Comparison of ENCODE assay signal across 11 cellular contexts in the genomic region with DNA sequence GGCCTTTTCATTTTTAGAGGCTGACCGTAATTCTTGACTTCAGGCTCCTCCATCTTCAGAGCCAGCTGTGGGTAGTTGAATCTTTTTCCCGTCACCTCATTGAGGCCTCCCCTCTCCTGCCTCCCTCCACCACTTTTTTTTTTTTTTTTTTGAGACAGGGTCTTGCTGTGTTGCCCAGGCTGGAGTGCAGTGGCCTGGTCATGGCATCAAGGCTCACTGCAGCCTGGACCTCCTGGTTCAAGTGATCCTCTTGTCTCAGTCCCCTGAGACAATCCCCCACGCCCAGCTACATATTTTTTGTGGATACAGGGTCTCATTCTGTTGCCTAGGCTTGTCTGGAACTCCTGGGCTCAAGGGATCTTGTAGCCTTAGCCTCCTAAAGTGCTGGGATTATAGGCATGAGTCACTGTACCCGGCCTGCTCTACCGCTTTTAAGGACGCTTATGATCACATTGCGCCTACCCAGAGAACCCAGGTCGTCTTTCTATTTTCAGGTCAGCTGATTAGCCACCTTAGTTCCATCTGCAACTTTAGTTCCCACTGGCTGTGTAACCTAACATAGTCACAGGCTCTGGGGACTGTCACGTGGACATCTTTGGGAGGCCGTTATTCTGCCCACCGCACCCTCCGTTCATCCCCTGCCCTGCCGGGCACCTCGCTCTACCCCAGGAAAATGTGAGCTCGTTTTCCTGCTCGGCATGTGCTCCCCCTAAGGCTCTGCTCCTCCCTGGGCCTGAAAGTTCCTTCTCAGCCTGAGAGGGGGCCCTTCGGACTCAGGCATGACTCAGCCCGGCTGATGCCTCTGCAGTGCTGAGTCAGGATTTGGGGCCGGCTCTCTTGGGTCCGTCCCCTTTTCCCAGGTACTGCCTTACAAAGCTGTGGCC. TPM values are rescaled to one million over a fixed set of nuclear protein-coding genes. Genes with fewer than 3 reads are reported as not detected.
DNase-seq lines count a peak whose midpoint lies in the region; ATAC-seq and TF ChIP-seq lines count a peak whose summit lies in the region.
"Had no signal": no experiment of that assay in that cellular context is flagged by ENCODE, and none has a peak within 500 bp of the region (broad histone marks: within the 10 kb centered on the region; RNA-seq: fewer than 3 reads in every experiment).

No MANE protein-coding gene starts in this region.

- no peak for TF ChIP-seq POLR2A in Peyer's patch (IDR thresholded peaks at IDR 0.05)

- H3K9ac ChIP-seq in mammary epithelial cell (ENCODE audit: insufficient read depth, low read length), result no peak overlapping the region

- H3K9me3 ChIP-seq in mammary epithelial cell (replicated peaks; ENCODE audit: insufficient read depth, low read length) (no peaks in the 10 kb centered on the region), Peyer's patch (no peaks in the 10 kb centered on the region)
- H3K9me3 ChIP-seq: BE2C had no signal

- H3K36me3 ChIP-seq in mammary epithelial cell (ENCODE audit: insufficient read depth, low read length) (no peaks in the 10 kb centered on the region), Peyer's patch (peaks cover 0 to 23% (median 0%) of the 10 kb centered on the region in 3 donors)
- H3K36me3 ChIP-seq: BE2C had no signal

- H3K27me3 ChIP-seq in mammary epithelial cell (ENCODE audit: insufficient read depth, low read length), result no peaks in the 10 kb centered on the region
- peaks cover 0 to 7% of the 10 kb centered on the region in 2 donors for H3K27me3 ChIP-seq in Peyer's patch
- H3K27me3 ChIP-seq: BE2C had no signal

- dilution Hi-C loops in mammary epithelial cell (cut with HindIII; ENCODE audit: low sequenced_read_pairs), result no loop called here

- H4K20me1 ChIP-seq in mammary epithelial cell (ENCODE audit: insufficient read depth, low read length), result no peaks in the 10 kb centered on the region

- H3K9me3 Mint-ChIP-seq in natural killer cell, result no peaks in the 10 kb centered on the region
- H3K9me3 Mint-ChIP-seq in natural killer cell treated with Interleukin-12 subunit alpha and Interleukin-12 subunit beta and Interleukin-15 and Interleukin-18, amount 100 ng/mL, for 72 hours, result no peaks in the 10 kb centered on the region
- H3K9me3 Mint-ChIP-seq: activated naive CD4-positive, alpha-beta T cell treated with anti-CD3 and anti-CD28 coated beads, Interleukin-2, amount 50 U/mL, for 24 hours had no signal

- no peak overlapping the region for H3K4me2 ChIP-seq in mammary epithelial cell (ENCODE audit: insufficient read depth, low read depth, low read length)

- H3K27me3 Mint-ChIP-seq in natural killer cell (ENCODE audit: low read depth in 2 of 2), result peaks cover 15 to 16% of the 10 kb centered on the region in 2 donors
- H3K27me3 Mint-ChIP-seq in natural killer cell treated with Interleukin-12 subunit alpha and Interleukin-12 subunit beta and Interleukin-15 and Interleukin-18, amount 100 ng/mL, for 72 hours, result peaks cover 0 to 14% of the 10 kb centered on the region in 2 donors

- no peak overlapping the region for H3K27ac ChIP-seq in mammary epithelial cell (ENCODE audit: insufficient read depth, low read depth, low read length)
- peak overlapping the region in 1 of 4 donors; percentile 10 for H3K27ac ChIP-seq in Peyer's patch

- TF ChIP-seq CTCF in natural killer cell (IDR thresholded peaks at IDR 0.05) (no peak), mammary epithelial cell (conservative IDR thresholded peaks at IDR 0.05 in 1 of 2, IDR thresholded peaks at IDR 0.05 in 1 of 2; ENCODE audit: extremely low read depth in 1 of 2, insufficient read depth in 1 of 2, low read depth in 1 of 2, low read length in 2 of 2) (no peak), Peyer's patch (IDR thresholded peaks at IDR 0.05) (no peak)

- ATAC-seq in natural killer cell, result peak in 2 of 3 donors; percentile 28 to 44
- ATAC-seq in natural killer cell treated with Interleukin-12 subunit alpha and Interleukin-12 subunit beta and Interleukin-15 and Interleukin-18, amount 100 ng/mL, for 72 hours, result no peak

- WGBS in mammary epithelial cell (ENCODE audit: low coverage, missing lambda C conversion rate), result 76% methylated on average over 17 of the region's 20 CpGs

- no peaks in the 10 kb centered on the region for H3K36me3 Mint-ChIP-seq in natural killer cell
- H3K36me3 Mint-ChIP-seq in natural killer cell treated with Interleukin-12 subunit alpha and Interleukin-12 subunit beta and Interleukin-15 and Interleukin-18, amount 100 ng/mL, for 72 hours, result no peaks in the 10 kb centered on the region
- H3K36me3 Mint-ChIP-seq: activated naive CD4-positive, alpha-beta T cell treated with anti-CD3 and anti-CD28 coated beads, Interleukin-2, amount 50 U/mL, for 24 hours had no signal

- no peak overlapping the region for H3K4me3 Mint-ChIP-seq in natural killer cell
- no peak overlapping the region for H3K4me3 Mint-ChIP-seq in natural killer cell treated with Interleukin-12 subunit alpha and Interleukin-12 subunit beta and Interleukin-15 and Interleukin-18, amount 100 ng/mL, for 72 hours
- H3K4me3 Mint-ChIP-seq: activated naive CD4-positive, alpha-beta T cell treated with anti-CD3 and anti-CD28 coated beads, Interleukin-2, amount 50 U/mL, for 24 hours had no signal

- H2AFZ ChIP-seq in mammary epithelial cell (ENCODE audit: low read depth, low read length), result no peak overlapping the region

- H3K27ac Mint-ChIP-seq in natural killer cell, result peak overlapping the region in 1 of 2 donors; percentile 54
- no peak overlapping the region for H3K27ac Mint-ChIP-seq in natural killer cell treated with Interleukin-12 subunit alpha and Interleukin-12 subunit beta and Interleukin-15 and Interleukin-18, amount 100 ng/mL, for 72 hours
- H3K27ac Mint-ChIP-seq: activated naive CD4-positive, alpha-beta T cell treated with anti-CD3 and anti-CD28 coated beads, Interleukin-2, amount 50 U/mL, for 24 hours had no signal

- peaks cover 3% of the 10 kb centered on the region for H3K4me1 ChIP-seq in mammary epithelial cell (ENCODE audit: insufficient read depth, low read length)
- H3K4me1 ChIP-seq in Peyer's patch, result peaks cover 0 to 15% (median 0%) of the 10 kb centered on the region in 4 donors

- intact Hi-C loops in natural killer cell (cut with micrococcal nuclease), result no loop called here
- intact Hi-C loops in mammary epithelial cell (cut with micrococcal nuclease), result no loop called here

- no peak for DNase-seq in natural killer cell
- DNase-seq in natural killer cell treated with Interleukin-12 subunit alpha and Interleukin-12 subunit beta and Interleukin-15 and Interleukin-18, amount 100 ng/mL, for 72 hours (ENCODE audit: low spot score), result no peak
- DNase-seq in mammary epithelial cell, result peak; percentile 73
- peak; percentile 80 for DNase-seq in kidney tubule cell (ENCODE audit: low spot score)
- no peak for DNase-seq in NCI-H1694 (lab: John Stamatoyannopoulos, UW)
- DNase-seq in NCI-H2081 (lab: John Stamatoyannopoulos, UW), result no peak
- no peak for DNase-seq in Peyer's patch
- DNase-seq in putamen (ENCODE audit: low spot score), result no peak
- DNase-seq: BE2C, KBM-7 had no signal

- no TSS peak for BruUV-seq in mammary epithelial cell (replicated peaks; lab: Mats Ljungman, UMichigan)

- peaks cover 12 to 15% of the 10 kb centered on the region in 2 donors for H3K4me1 Mint-ChIP-seq in natural killer cell
- H3K4me1 Mint-ChIP-seq in natural killer cell treated with Interleukin-12 subunit alpha and Interleukin-12 subunit beta and Interleukin-15 and Interleukin-18, amount 100 ng/mL, for 72 hours (ENCODE audit: low read depth in 2 of 2), result peaks cover 7 to 8% of the 10 kb centered on the region in 2 donors

- no peaks in the 10 kb centered on the region for H3K79me2 ChIP-seq in mammary epithelial cell (ENCODE audit: insufficient read depth, low read length)

- in situ Hi-C loops in mammary epithelial cell (cut with MboI; ENCODE audit: low sequenced_read_pairs in 2 of 2), result no loop called here

- no peak overlapping the region for H3K4me3 ChIP-seq in mammary epithelial cell (replicated peaks in 1 of 3; ENCODE audit: insufficient read depth in 1 of 3, low read depth in 2 of 3, low read length in 3 of 3)
- no peak overlapping the region for H3K4me3 ChIP-seq in Peyer's patch

- CTCF ChIA-PET in mammary epithelial cell (lab: Charles Lee; ENCODE audit: low non-redundant PET), result no interaction called here

RNA-seq across cellular contexts. Expression of a gene that starts 13.4 kb away (rescaled TPM):
- total RNA-seq in natural killer cell, result 10 to 100 TPM; 14.2 to 89.8 (median 50.1) TPM
- total RNA-seq in natural killer cell treated with Interleukin-12 subunit alpha and Interleukin-12 subunit beta and Interleukin-15 and Interleukin-18, amount 100 ng/mL, for 72 hours, result 1 to 10 TPM; 8.1 to 9.6 TPM
- total RNA-seq in mammary epithelial cell, result 1 to 10 TPM; 1.8 to 3.3 TPM
- 0.14 TPM for polyA plus RNA-seq in mammary epithelial cell
- not detected for polyA minus RNA-seq in mammary epithelial cell
- 10 to 100 TPM; 10.5 to 94.9 (median 31.1) TPM for total RNA-seq in Peyer's patch

RNA-seq across cellular contexts. Expression of a gene that starts 42.1 kb away (rescaled TPM):
- total RNA-seq in natural killer cell, result not detected
- not detected for total RNA-seq in natural killer cell treated with Interleukin-12 subunit alpha and Interleukin-12 subunit beta and Interleukin-15 and Interleukin-18, amount 100 ng/mL, for 72 hours
- total RNA-seq in mammary epithelial cell, result not detected
- not detected for polyA plus RNA-seq in mammary epithelial cell
- not detected for polyA minus RNA-seq in mammary epithelial cell
- 10 to 100 TPM; 20.6 to 69.5 (median 34.1) TPM for total RNA-seq in Peyer's patch

RNA-seq across cellular contexts. Expression of a gene that starts 52.6 kb away (rescaled TPM):
- total RNA-seq in natural killer cell, result not detected
- total RNA-seq in natural killer cell treated with Interleukin-12 subunit alpha and Interleukin-12 subunit beta and Interleukin-15 and Interleukin-18, amount 100 ng/mL, for 72 hours, result not detected
- not detected for total RNA-seq in mammary epithelial cell
- polyA plus RNA-seq in mammary epithelial cell, result not detected
- polyA minus RNA-seq in mammary epithelial cell, result not detected
- not detected for total RNA-seq in Peyer's patch

Comparison
In these comparisons a context has a peak if more than half of its experiments do, and no peak if none do; other contexts are left out.
1. ATAC-seq: peak in natural killer cell (2 of 3); none in natural killer cell treated with Interleukin-12 subunit alpha and Interleukin-12 subunit beta and Interleukin-15 and Interleukin-18, amount 100 ng/mL, for 72 hours (0 of 2).
2. DNase-seq: peak in mammary epithelial cell (single experiment) and kidney tubule cell (single experiment); none in natural killer cell (single experiment), natural killer cell treated with Interleukin-12 subunit alpha and Interleukin-12 subunit beta and Interleukin-15 and Interleukin-18, amount 100 ng/mL, for 72 hours (single experiment), NCI-H1694 (single experiment), NCI-H2081 (0 of 2), Peyer's patch (0 of 3) and putamen (single experiment).
3. RNA of a gene that starts 42.1 kb away (total RNA-seq): 20.6 to 69.5 TPM in Peyer's patch; not detected in natural killer cell, not detected in natural killer cell treated with Interleukin-12 subunit alpha and Interleukin-12 subunit beta and Interleukin-15 and Interleukin-18, amount 100 ng/mL, for 72 hours and not detected in mammary epithelial cell; every median in the first group is over 10 times any median in the second.